Comparison of ENCODE assay signal across 1 cellular context in genomic region chr2:63827749-63828148, GRCh38.
TF ChIP-seq lines count a peak whose summit lies in the region.

No MANE protein-coding gene starts in this region.

TF ChIP-seq in HepG2, 621 proteins besides CTCF, POLR2A, EP300 and RAD21 (continued from another document and continues in another):
- TF ChIP-seq ATM (IDR thresholded peaks at IDR 0.05; ENCODE audit: borderline replicate concordance) (no peak; the same call in 1 of the 2 replicates), DZIP1 (CRISPR knock-in tag; IDR thresholded peaks at IDR 0.05) (no peak), ZNF558 (CRISPR knock-in tag; IDR thresholded peaks at IDR 0.05; ENCODE audit: borderline replicate concordance) (no peak; the same call in 1 of the 2 replicates), ZNF567 (CRISPR knock-in tag; IDR thresholded peaks at IDR 0.05; ENCODE audit: borderline replicate concordance) (no peak), MED1 (CRISPR knock-in tag; IDR thresholded peaks at IDR 0.05) (peak; percentile 73), MTF2 (CRISPR knock-in tag; IDR thresholded peaks at IDR 0.05; ENCODE audit: borderline replicate concordance) (no peak), ZNF703 (CRISPR knock-in tag; IDR thresholded peaks at IDR 0.05; ENCODE audit: borderline replicate concordance) (no peak), ZNF530 (CRISPR knock-in tag; IDR thresholded peaks at IDR 0.05; ENCODE audit: low read depth) (no peak), RBM22 (optimal IDR thresholded peaks at IDR 0.05; ENCODE audit: low read length) (no peak), CREBL2 (CRISPR knock-in tag; IDR thresholded peaks at IDR 0.05; ENCODE audit: borderline replicate concordance) (no peak), ZHX2 (IDR thresholded peaks at IDR 0.05; ENCODE audit: low read depth) (no peak), ZHX2 (CRISPR knock-in tag; IDR thresholded peaks at IDR 0.05; ENCODE audit: borderline replicate concordance) (no peak), ZNF10 (CRISPR knock-in tag; IDR thresholded peaks at IDR 0.05; ENCODE audit: borderline replicate concordance, low read depth) (no peak), ZNF333 (CRISPR knock-in tag; IDR thresholded peaks at IDR 0.05; ENCODE audit: borderline replicate concordance) (no peak), SAP130 (CRISPR knock-in tag; IDR thresholded peaks at IDR 0.05; ENCODE audit: low read depth) (peak; percentile 77), ZNF512B (CRISPR knock-in tag; IDR thresholded peaks at IDR 0.05; ENCODE audit: borderline replicate concordance) (no peak), ZBTB42 (CRISPR knock-in tag; IDR thresholded peaks at IDR 0.05) (no peak), KIAA2018 (CRISPR knock-in tag; IDR thresholded peaks at IDR 0.05; ENCODE audit: borderline replicate concordance) (no peak), ZNF670 (CRISPR knock-in tag; IDR thresholded peaks at IDR 0.05; ENCODE audit: borderline replicate concordance) (no peak), MYC (CRISPR knock-in tag; IDR thresholded peaks at IDR 0.05; ENCODE audit: borderline replicate concordance) (no peak), FUBP1 (CRISPR knock-in tag; IDR thresholded peaks at IDR 0.05; ENCODE audit: borderline replicate concordance) (no peak), ZNF746 (CRISPR knock-in tag; IDR thresholded peaks at IDR 0.05) (no peak), ZNF570 (CRISPR knock-in tag; IDR thresholded peaks at IDR 0.05; ENCODE audit: borderline replicate concordance) (no peak), MATR3 (CRISPR knock-in tag; IDR thresholded peaks at IDR 0.05) (no peak), HOMEZ (CRISPR knock-in tag; IDR thresholded peaks at IDR 0.05; ENCODE audit: low read depth) (peak; percentile 66; the same call in 1 of the 2 replicates), ZFP1 (CRISPR knock-in tag; IDR thresholded peaks at IDR 0.05) (no peak), ELF1 (CRISPR knock-in tag; IDR thresholded peaks at IDR 0.05) (0 out of 2 replicates have a peak, but pooled peaks have one; percentile 8), TEAD3 (CRISPR knock-in tag; optimal IDR thresholded peaks at IDR 0.05; ENCODE audit: borderline replicate concordance) (peak; percentile 96), NCOA1 (CRISPR knock-in tag; IDR thresholded peaks at IDR 0.05) (0 out of 2 replicates have a peak, but pooled peaks have one; percentile 46), PHF21A (CRISPR knock-in tag; IDR thresholded peaks at IDR 0.05) (peak; percentile 76; the same call in 1 of the 2 replicates), NR1H2 (CRISPR knock-in tag; IDR thresholded peaks at IDR 0.05; ENCODE audit: borderline replicate concordance, low read depth) (no peak), HOXA7 (CRISPR knock-in tag; IDR thresholded peaks at IDR 0.05) (no peak), ERF (CRISPR knock-in tag; IDR thresholded peaks at IDR 0.05) (no peak; the same call in none of the 2 replicates), SMAD3 (CRISPR knock-in tag; IDR thresholded peaks at IDR 0.05) (0 out of 2 replicates have a peak, but pooled peaks have one; percentile 72), EZH2 (conservative IDR thresholded peaks at IDR 0.05; ENCODE audit: low read depth, low read length) (no peak), PCBP2 (optimal IDR thresholded peaks at IDR 0.05; ENCODE audit: low read depth, low read length, poor library complexity, severe bottlenecking) (no peak)
